1 cellular context compared by ENCODE assay signal in genomic region chr20:48891235-48892048, GRCh38.
TF ChIP-seq lines count a peak whose summit lies in the region.

No MANE protein-coding gene starts in this region.

TF ChIP-seq in HepG2, 621 proteins besides CTCF, POLR2A, EP300 and RAD21 (continued from another document):
- TF ChIP-seq ZNF431 (CRISPR knock-in tag; IDR thresholded peaks at IDR 0.05; ENCODE audit: borderline replicate concordance, low read depth) (no peak), ATM (IDR thresholded peaks at IDR 0.05; ENCODE audit: borderline replicate concordance) (0 out of 2 replicates have a peak, but pooled peaks have one; percentile 78), ZNF30 (CRISPR knock-in tag; IDR thresholded peaks at IDR 0.05) (no peak), PBX2 (CRISPR knock-in tag; IDR thresholded peaks at IDR 0.05) (no peak), ZBTB44 (CRISPR knock-in tag; IDR thresholded peaks at IDR 0.05) (no peak), SMYD3 (CRISPR knock-in tag; IDR thresholded peaks at IDR 0.05) (no peak), MNT (IDR thresholded peaks at IDR 0.05) (peak; percentile 16; the same call in 1 of the 2 replicates), IKZF5 (CRISPR knock-in tag; IDR thresholded peaks at IDR 0.05) (no peak), ZNF12 (CRISPR knock-in tag; IDR thresholded peaks at IDR 0.05) (no peak), FOXP1 (IDR thresholded peaks at IDR 0.05) (peak; percentile 50; the same call in 1 of the 2 replicates), FOXP1 (CRISPR knock-in tag; IDR thresholded peaks at IDR 0.05) (no peak), FOXK2 (IDR thresholded peaks at IDR 0.05) (0 out of 2 replicates have a peak, but pooled peaks have one; percentile 23), YY1 (IDR thresholded peaks at IDR 0.05; ENCODE audit: insufficient read depth, insufficient replicate concordance, low read depth, low read length) (no peak), ZMYM2 (CRISPR knock-in tag; IDR thresholded peaks at IDR 0.05) (no peak), ATF1 (CRISPR knock-in tag; IDR thresholded peaks at IDR 0.05) (no peak), ZFAT (CRISPR knock-in tag; conservative IDR thresholded peaks at IDR 0.05) (no peak)
